15 cellular contexts compared by ENCODE assay signal in genomic region chr6:70864404-70864803, GRCh38.
"Had no signal": no experiment of that assay in that cellular context is flagged by ENCODE, and none has a peak within 500 bp of the region (broad histone marks: within the 10 kb centered on the region; RNA-seq: fewer than 3 reads in every experiment).

No MANE protein-coding gene starts in this region.

- H3K4me1 Mint-ChIP-seq: activated CD4-positive, alpha-beta T cell treated with anti-CD3 and anti-CD28 coated beads, Interleukin-2, amount 10 ng/mL, durations not matched to agents 24 days and 14 days; nephron had no signal

- H3K9me3 ChIP-seq: esophagus squamous epithelium, ovary had no signal

- H3K4me3 ChIP-seq: esophagus squamous epithelium, ovary, sigmoid colon, spleen had no signal

- H3K36me3 Mint-ChIP-seq: activated naive CD8-positive, alpha-beta T cell had no signal

- H3K27me3 ChIP-seq: esophagus squamous epithelium, ovary, sigmoid colon, spleen had no signal

- H3K4me1 ChIP-seq: esophagus squamous epithelium, sigmoid colon, spleen had no signal

- H3K27ac ChIP-seq: esophagus squamous epithelium, ovary, sigmoid colon, spleen, WERI-Rb-1 had no signal

- H3K27ac Mint-ChIP-seq: activated CD4-positive, alpha-beta T cell treated with anti-CD3 and anti-CD28 coated beads, Interleukin-2, amount 10 ng/mL, durations not matched to agents 24 days and 14 days; activated naive CD8-positive, alpha-beta T cell; activated T-cell treated with anti-CD3 and anti-CD28 coated beads, Interleukin-2, amount 50 U/mL, for 72 hours; nephron had no signal

- H3K9me3 Mint-ChIP-seq: activated CD4-positive, alpha-beta T cell treated with anti-CD3 and anti-CD28 coated beads, Interleukin-2, amount 10 ng/mL, durations not matched to agents 24 days and 14 days; activated T-cell treated with anti-CD3 and anti-CD28 coated beads, Interleukin-2, amount 50 U/mL, for 72 hours; immature natural killer cell had no signal

- H3K27me3 Mint-ChIP-seq: activated naive CD8-positive, alpha-beta T cell had no signal

- DNase-seq: activated CD4-positive, alpha-beta T cell treated with anti-CD3 and anti-CD28 coated beads, Interleukin-2, amount 10 ng/mL, durations not matched to agents 24 days and 14 days; activated CD8-positive, alpha-beta memory T cell treated with anti-CD3 and anti-CD28 coated beads, Interleukin-2, amount 50 U/mL, for 48 hours; activated gamma-delta T cell treated with Interleukin-2 at 50 U/mL for 16 hours; activated T-cell treated with anti-CD3 and anti-CD28 coated beads, Interleukin-2, amount 50 U/mL, for 72 hours; amniotic stem cell; esophagus squamous epithelium; hippocampal formation; immature natural killer cell; ovary; sigmoid colon; spleen; T-helper 1 cell; WERI-Rb-1 had no signal

- H3K36me3 ChIP-seq: ovary had no signal

- H3K4me3 Mint-ChIP-seq: activated CD4-positive, alpha-beta T cell treated with anti-CD3 and anti-CD28 coated beads, Interleukin-2, amount 10 ng/mL, durations not matched to agents 24 days and 14 days; activated naive CD8-positive, alpha-beta T cell; activated T-cell treated with anti-CD3 and anti-CD28 coated beads, Interleukin-2, amount 50 U/mL, for 72 hours; immature natural killer cell; nephron had no signal
